Comparison of ENCODE assay signal across 8 cellular contexts in the genomic region with DNA sequence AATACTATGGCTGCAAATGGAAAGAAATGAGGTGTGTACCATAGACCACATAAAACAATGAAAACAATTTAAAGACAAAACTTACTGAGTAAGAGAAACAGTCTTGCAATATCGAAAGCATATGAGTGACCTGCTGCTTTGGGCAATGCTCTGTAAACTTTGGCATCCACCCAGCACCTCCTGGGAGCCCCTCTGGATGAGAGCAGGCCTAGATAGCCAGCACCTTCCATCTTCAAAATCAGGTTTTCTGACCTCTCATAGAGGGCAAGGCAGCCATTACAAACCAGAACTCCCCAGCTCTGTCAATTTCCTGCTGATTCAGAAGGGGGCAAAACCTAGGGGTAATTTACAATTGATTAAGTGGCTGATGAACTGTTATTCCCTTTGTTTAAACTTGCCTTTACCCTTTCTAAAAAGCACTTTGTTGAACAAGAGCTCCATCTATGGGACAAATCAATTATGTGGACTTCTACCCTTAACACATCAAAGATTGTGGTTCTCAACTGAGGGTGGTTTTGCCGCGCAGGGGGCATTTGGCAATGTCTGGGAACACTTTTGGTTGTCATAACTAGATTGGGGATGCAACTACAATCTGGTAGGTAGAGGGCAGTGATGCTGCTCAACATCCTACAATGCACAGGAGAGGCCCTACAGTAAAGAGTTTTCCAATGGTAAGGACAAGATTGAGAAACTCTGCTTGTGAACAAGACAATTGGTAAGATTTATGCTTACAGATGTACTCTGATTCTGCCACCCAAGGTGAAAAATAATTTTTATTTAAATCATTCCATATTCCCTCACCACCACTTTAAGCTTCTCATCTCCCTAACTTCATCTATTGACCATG.
A peak's percentile ranks its signal among the peaks of the same experiment; 100 is the strongest.
DNase-seq lines count a peak whose midpoint lies in the region; ATAC-seq and TF ChIP-seq lines count a peak whose summit lies in the region.

No MANE protein-coding gene starts in this region.

- no peak overlapping the region for H4K91ac ChIP-seq in neuronal stem cell (ENCODE audit: low read depth, low read length, poor library complexity)

- no peak overlapping the region for H2AK5ac ChIP-seq in neuronal stem cell (ENCODE audit: low read depth, low read length)

- no peaks in the 10 kb centered on the region for H3K27me3 ChIP-seq in neuronal stem cell (ENCODE audit: control insufficient read depth in 3 of 3, insufficient read depth in 3 of 3, low read depth in 1 of 3, low read length in 3 of 3)

- peak; percentile 67 for TF ChIP-seq CTCF in endothelial cell (IDR thresholded peaks at IDR 0.05; ENCODE audit: unreplicated experiment)

- H3K23ac ChIP-seq in neuronal stem cell (ENCODE audit: low read depth, low read length, poor library complexity) = no peak overlapping the region

- H3K4me3 Mint-ChIP-seq in endothelial cell (ENCODE audit: unreplicated experiment) = no peak overlapping the region

- H2BK120ac ChIP-seq in neuronal stem cell (ENCODE audit: low read depth, low read length) = no peak overlapping the region

- no peaks in the 10 kb centered on the region for H3K4me1 ChIP-seq in neuronal stem cell (ENCODE audit: control insufficient read depth in 2 of 2, insufficient read depth in 1 of 2, low read depth in 1 of 2, low read length in 2 of 2)

- ATAC-seq in activated naive CD4-positive, alpha-beta T cell treated with anti-CD3 and anti-CD28 coated beads, Interleukin-2, amount 50 U/mL, for 72 hours = no peak
- no peak for ATAC-seq in GM18868 (IDR thresholded peaks at IDR 0.05; ENCODE audit: unreplicated experiment)

- H3K27ac ChIP-seq in neuronal stem cell (replicated peaks; ENCODE audit: low read length) = no peak overlapping the region

- no peak overlapping the region for H3K4ac ChIP-seq in neuronal stem cell (ENCODE audit: low read length)

- no peak overlapping the region for H3K14ac ChIP-seq in neuronal stem cell (ENCODE audit: low read length)

- H3K4me3 ChIP-seq in neuronal stem cell (ENCODE audit: low read length in 2 of 2) = no peak overlapping the region

- H2BK12ac ChIP-seq in neuronal stem cell (ENCODE audit: low read length) = no peak overlapping the region

- peaks cover 2% of the 10 kb centered on the region for H3K27me3 Mint-ChIP-seq in endothelial cell (ENCODE audit: unreplicated experiment)

- no peak overlapping the region for H2AFZ ChIP-seq in neuronal stem cell (ENCODE audit: low read length)

- no peaks in the 10 kb centered on the region for H3K9me3 ChIP-seq in neuronal stem cell (replicated peaks in 1 of 2; ENCODE audit: control insufficient read depth in 2 of 2, insufficient read depth in 1 of 2, low read depth in 1 of 2, low read length in 2 of 2)

- H3K79me1 ChIP-seq in neuronal stem cell (ENCODE audit: low read depth, low read length) = no peaks in the 10 kb centered on the region

- H2BK5ac ChIP-seq in neuronal stem cell (ENCODE audit: low read length) = no peak overlapping the region

- no peak overlapping the region for H3K4me2 ChIP-seq in neuronal stem cell (ENCODE audit: insufficient read depth, low read length, poor library complexity, severe bottlenecking)

- peaks cover 5% of the 10 kb centered on the region for H3K9me3 Mint-ChIP-seq in endothelial cell (ENCODE audit: unreplicated experiment)
- peaks cover 25 to 40% of the 10 kb centered on the region in 2 donors for H3K9me3 Mint-ChIP-seq in activated naive CD4-positive, alpha-beta T cell treated with anti-CD3 and anti-CD28 coated beads, Interleukin-2, amount 50 U/mL, for 72 hours

- H3K27ac Mint-ChIP-seq in endothelial cell (ENCODE audit: unreplicated experiment) = no peak overlapping the region
- no peak overlapping the region for H3K27ac Mint-ChIP-seq in activated naive CD4-positive, alpha-beta T cell treated with anti-CD3 and anti-CD28 coated beads, Interleukin-2, amount 50 U/mL, for 72 hours

- peaks cover 4% of the 10 kb centered on the region for H3K36me3 Mint-ChIP-seq in endothelial cell (ENCODE audit: low read depth, unreplicated experiment)
- peaks cover 12 to 13% of the 10 kb centered on the region in 2 donors for H3K36me3 Mint-ChIP-seq in activated naive CD4-positive, alpha-beta T cell treated with anti-CD3 and anti-CD28 coated beads, Interleukin-2, amount 50 U/mL, for 72 hours

- no peak overlapping the region for H2BK15ac ChIP-seq in neuronal stem cell (ENCODE audit: low read length)

- no peak overlapping the region for H4K8ac ChIP-seq in neuronal stem cell (ENCODE audit: low read depth, low read length)

- H3K36me3 ChIP-seq in neuronal stem cell (replicated peaks in 1 of 2; ENCODE audit: control insufficient read depth in 2 of 2, insufficient read depth in 2 of 2, low read length in 2 of 2) = no peaks in the 10 kb centered on the region

- no CpG with 5 or more reads among the region's 3 CpGs for WGBS in neuronal stem cell (ENCODE audit: extremely low coverage in 2 of 2, insufficient read length in 2 of 2, insufficient replicate concordance in 1 of 2), 2 donors

- DNase-seq in H4 (ENCODE audit: low spot score) (peak; percentile 16), NCI-H748 treated with DMSO at 0.1 percent for 48 hours (lab: John Stamatoyannopoulos, UW) (peak; percentile 67), endothelial cell (ENCODE audit: low spot score) (no peak), neuronal stem cell (ENCODE audit: low spot score) (peak; percentile 43), ureter (ENCODE audit: low spot score) (no peak)
- DNase-seq in activated T-cell treated with anti-CD3 and anti-CD28 coated beads, Interleukin-2, amount 50 U/mL, for 1 hour = no peak
- no peak for DNase-seq in activated naive CD4-positive, alpha-beta T cell treated with anti-CD3 and anti-CD28 coated beads, Interleukin-2, amount 50 U/mL, for 72 hours (ENCODE audit: low spot score in 2 of 2)

- peaks cover 12% of the 10 kb centered on the region for H3K4me1 Mint-ChIP-seq in endothelial cell (ENCODE audit: unreplicated experiment)

- H3K18ac ChIP-seq in neuronal stem cell (ENCODE audit: low read length) = no peak overlapping the region

- no peak overlapping the region for H3K9ac ChIP-seq in neuronal stem cell (ENCODE audit: low read depth, low read length, poor library complexity)

Comparison
In these comparisons a context has a peak if more than half of its experiments do, and no peak if none do; other contexts are left out.
1. DNase-seq: peak in H4 (single experiment), NCI-H748 treated with DMSO at 0.1 percent for 48 hours (single experiment) and neuronal stem cell (single experiment); none in endothelial cell (single experiment), activated T-cell treated with anti-CD3 and anti-CD28 coated beads, Interleukin-2, amount 50 U/mL, for 1 hour (single experiment), activated naive CD4-positive, alpha-beta T cell treated with anti-CD3 and anti-CD28 coated beads, Interleukin-2, amount 50 U/mL, for 72 hours (0 of 2) and ureter (single experiment).